In the genomic region with DNA sequence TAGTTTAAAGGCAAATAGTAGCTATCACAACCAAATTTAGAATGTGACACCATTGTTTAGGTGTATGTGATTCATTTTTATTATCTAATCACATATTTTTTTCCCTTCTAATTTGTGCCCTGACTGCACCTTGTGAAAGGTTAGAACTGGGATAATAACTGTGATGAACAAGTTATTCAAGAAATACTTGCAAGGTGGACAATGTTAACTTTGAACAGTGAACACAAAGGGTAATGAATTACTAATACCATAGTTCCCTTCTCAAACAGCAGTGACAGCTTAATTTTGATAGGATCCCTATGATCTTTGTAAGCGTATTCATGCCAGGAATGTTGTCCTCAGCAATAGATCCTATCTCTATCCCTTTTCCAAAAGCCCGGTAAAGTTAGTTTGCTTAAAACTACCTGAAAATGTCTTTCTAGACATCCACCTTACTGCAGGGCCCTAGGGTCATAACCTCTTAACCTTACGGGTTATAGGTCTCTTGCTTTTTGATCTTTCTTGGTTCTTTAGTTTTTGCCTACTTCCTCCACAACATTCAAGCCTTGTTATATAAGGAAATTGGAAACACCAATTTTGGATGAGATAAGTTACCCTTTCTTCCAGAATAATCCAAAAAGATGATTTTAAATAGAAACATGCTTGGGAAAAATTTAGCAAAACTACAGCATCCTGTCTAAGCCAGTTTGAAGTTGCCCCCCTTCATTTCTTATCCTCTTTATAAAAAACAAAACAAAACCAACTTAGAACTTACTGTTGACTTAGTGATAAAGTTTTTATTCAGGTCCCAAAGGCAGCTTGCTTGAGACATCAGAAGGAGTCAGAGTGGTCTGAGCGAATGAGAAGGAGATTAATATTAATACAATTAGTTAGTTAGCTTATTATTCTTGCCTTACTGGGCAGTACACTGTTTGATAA, we compare ENCODE assay signal across 1 cellular context.
TF ChIP-seq lines count a peak whose summit lies in the region.

No MANE protein-coding gene starts in this region.

TF ChIP-seq in IMR-90, 13 proteins besides CTCF, POLR2A, EP300 and RAD21:
- TF ChIP-seq RFX5 (IDR thresholded peaks at IDR 0.05; ENCODE audit: low read depth, low read length) (no peak), ELK1 (IDR thresholded peaks at IDR 0.05; ENCODE audit: borderline replicate concordance, low read depth, low read length) (no peak), NFE2L2 (IDR thresholded peaks at IDR 0.05; ENCODE audit: low read depth, low read length) (no peak), MXI1 (IDR thresholded peaks at IDR 0.05; ENCODE audit: borderline replicate concordance, low read depth, low read length) (no peak), RCOR1 (IDR thresholded peaks at IDR 0.05; ENCODE audit: insufficient replicate concordance, low read length) (no peak), BHLHE40 (IDR thresholded peaks at IDR 0.05; ENCODE audit: low read depth, low read length) (no peak), CEBPB (IDR thresholded peaks at IDR 0.05; ENCODE audit: low read depth, low read length) (no peak), MAZ (IDR thresholded peaks at IDR 0.05; ENCODE audit: borderline replicate concordance, low read depth, low read length) (no peak)
- TF ChIP-seq, protein P1, sequence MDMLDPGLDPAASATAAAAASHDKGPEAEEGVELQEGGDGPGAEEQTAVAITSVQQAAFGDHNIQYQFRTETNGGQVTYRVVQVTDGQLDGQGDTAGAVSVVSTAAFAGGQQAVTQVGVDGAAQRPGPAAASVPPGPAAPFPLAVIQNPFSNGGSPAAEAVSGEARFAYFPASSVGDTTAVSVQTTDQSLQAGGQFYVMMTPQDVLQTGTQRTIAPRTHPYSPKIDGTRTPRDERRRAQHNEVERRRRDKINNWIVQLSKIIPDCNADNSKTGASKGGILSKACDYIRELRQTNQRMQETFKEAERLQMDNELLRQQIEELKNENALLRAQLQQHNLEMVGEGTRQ (IDR thresholded peaks at IDR 0.05; ENCODE audit: low read depth, low read length) = no peak
